In genomic region chr1:18165640-18166039, GRCh38 we compare ENCODE assay signal across 7 cellular contexts. TPM values are rescaled to one million over a fixed set of nuclear protein-coding genes. Genes with fewer than 3 reads are reported as not detected.
"Had no signal": no experiment of that assay in that cellular context is flagged by ENCODE, and none has a peak within 500 bp of the region (broad histone marks: within the 10 kb centered on the region; RNA-seq: fewer than 3 reads in every experiment).

No MANE protein-coding gene starts in this region.

RNA-seq across cellular contexts. Expression of gene IGSF21, which starts 58.0 kb away (rescaled TPM):
- total RNA-seq: activated CD8-positive, alpha-beta T cell treated with anti-CD3 and anti-CD28 coated beads for 36 hours; activated naive CD8-positive, alpha-beta T cell treated with anti-CD3 and anti-CD28 coated beads for 36 hours; activated T-cell treated with anti-CD3 and anti-CD28 coated beads, Interleukin-2, amount 50 U/mL, for 72 hours; activated T-helper 2 cell treated with anti-CD3 and anti-CD28 coated beads, Interferon-gamma antibody, Interleukin-2, Interleukin-4, amounts not matched to agents 10 μg/mL and 5 μg/mL and 100 μg/mL, durations not matched to agents 14 hours and 24 hours and 36 hours; NCI-H460; PC-3; SK-MEL-5 had no signal
